Comparison of ENCODE assay signal across 25 cellular contexts in genomic region chr12:29288031-29288430, GRCh38.
"Had no signal": no experiment of that assay in that cellular context is flagged by ENCODE, and none has a peak within 500 bp of the region (broad histone marks: within the 10 kb centered on the region; RNA-seq: fewer than 3 reads in every experiment).

No MANE protein-coding gene starts in this region.

- H3K36me3 ChIP-seq: cardiac muscle cell had no signal

- ATAC-seq: activated naive CD8-positive, alpha-beta T cell treated with anti-CD3 and anti-CD28 coated beads, Interleukin-2, amount 50 U/mL, for 24 hours; K562; PC-3; Right ventricle myocardium inferior had no signal

- H3K27ac Mint-ChIP-seq: activated CD4-positive, alpha-beta T cell treated with anti-CD3 and anti-CD28 coated beads, Interleukin-2, amount 10 ng/mL, durations not matched to agents 24 days and 14 days; activated naive CD4-positive, alpha-beta T cell treated with anti-CD3 and anti-CD28 coated beads, Interleukin-2, amount 10 ng/mL, durations not matched to agents 7 days and 5 days; activated naive CD8-positive, alpha-beta T cell; activated naive CD8-positive, alpha-beta T cell treated with anti-CD3 and anti-CD28 coated beads, Interleukin-2, amount 50 U/mL, for 24 hours; T-helper 1 cell treated with Interleukin-12 subunit alpha and Interleukin-12 subunit beta and Interleukin-4 antibody, amounts not matched to agents 30 μg/mL and 1 μg/mL, for 36 hours; T-helper 2 cell treated with Interferon-gamma antibody and Interleukin-4, amounts not matched to agents 5 μg/mL and 100 μg/mL, for 36 hours had no signal

- H3K27ac ChIP-seq: cardiac muscle cell, RWPE1 had no signal

- DNase-seq: activated CD4-positive, alpha-beta T cell treated with anti-CD3 and anti-CD28 coated beads, Interleukin-2, amount 10 ng/mL, durations not matched to agents 24 days and 14 days; activated CD4-positive, alpha-beta T cell treated with anti-CD3 and anti-CD28 coated beads, Interleukin-2, amount 50 U/mL, for 48 hours; activated CD8-positive, alpha-beta memory T cell treated with anti-CD3 and anti-CD28 coated beads, Interleukin-2, amount 50 U/mL, for 4 hours; activated effector memory CD4-positive, alpha-beta T cell treated with Interleukin-2 at 50 U/mL for 16 hours; activated naive CD4-positive, alpha-beta T cell treated with anti-CD3 and anti-CD28 coated beads, Interleukin-2, amount 10 ng/mL, durations not matched to agents 7 days and 5 days; activated naive CD8-positive, alpha-beta T cell treated with anti-CD3 and anti-CD28 coated beads, Interleukin-2, amount 50 U/mL, for 24 hours; activated T-cell treated with anti-CD3 and anti-CD28 coated beads, Interleukin-2, amount 50 U/mL, for 48 hours; anterior cingulate cortex; NCI-H1105; NCI-H1417 treated with DMSO at 0.1 percent for 48 hours; NCI-H1694; NCI-H2029; NCI-H345; NCI-H524 treated with DMSO at 0.1 percent for 48 hours; NK-92 treated with Interleukin-12 subunit alpha and Interleukin-12 subunit beta, amount 100 ng/mL, for 24 hours; PC-3; SIG-M5 had no signal

- H3K4me3 Mint-ChIP-seq: activated CD4-positive, alpha-beta T cell treated with anti-CD3 and anti-CD28 coated beads, Interleukin-2, amount 10 ng/mL, durations not matched to agents 24 days and 14 days; activated naive CD4-positive, alpha-beta T cell treated with anti-CD3 and anti-CD28 coated beads, Interleukin-2, amount 10 ng/mL, durations not matched to agents 7 days and 5 days; activated naive CD8-positive, alpha-beta T cell; activated naive CD8-positive, alpha-beta T cell treated with anti-CD3 and anti-CD28 coated beads, Interleukin-2, amount 50 U/mL, for 24 hours; central memory CD8-positive, alpha-beta T cell; T-helper 1 cell treated with Interleukin-12 subunit alpha and Interleukin-12 subunit beta and Interleukin-4 antibody, amounts not matched to agents 30 μg/mL and 1 μg/mL, for 36 hours; T-helper 2 cell treated with Interferon-gamma antibody and Interleukin-4, amounts not matched to agents 5 μg/mL and 100 μg/mL, for 36 hours had no signal

- H3K4me3 ChIP-seq: cardiac muscle cell, K562 had no signal

- H3K9me3 Mint-ChIP-seq: central memory CD8-positive, alpha-beta T cell had no signal

- H3K27me3 Mint-ChIP-seq: activated CD4-positive, alpha-beta T cell treated with anti-CD3 and anti-CD28 coated beads, Interleukin-2, amount 10 ng/mL, durations not matched to agents 24 days and 14 days; activated naive CD4-positive, alpha-beta T cell treated with anti-CD3 and anti-CD28 coated beads, Interleukin-2, amount 10 ng/mL, durations not matched to agents 7 days and 5 days; activated naive CD8-positive, alpha-beta T cell; activated naive CD8-positive, alpha-beta T cell treated with anti-CD3 and anti-CD28 coated beads, Interleukin-2, amount 50 U/mL, for 24 hours; central memory CD8-positive, alpha-beta T cell had no signal

- H3K4me1 Mint-ChIP-seq: activated CD4-positive, alpha-beta T cell treated with anti-CD3 and anti-CD28 coated beads, Interleukin-2, amount 10 ng/mL, durations not matched to agents 24 days and 14 days; activated naive CD4-positive, alpha-beta T cell treated with anti-CD3 and anti-CD28 coated beads, Interleukin-2, amount 10 ng/mL, durations not matched to agents 7 days and 5 days; activated naive CD8-positive, alpha-beta T cell treated with anti-CD3 and anti-CD28 coated beads, Interleukin-2, amount 50 U/mL, for 24 hours; central memory CD8-positive, alpha-beta T cell had no signal

- H3K36me3 Mint-ChIP-seq: activated naive CD4-positive, alpha-beta T cell treated with anti-CD3 and anti-CD28 coated beads, Interleukin-2, amount 10 ng/mL, durations not matched to agents 7 days and 5 days had no signal
